ENCODE assay signal across 8 cellular contexts in the genomic region with DNA sequence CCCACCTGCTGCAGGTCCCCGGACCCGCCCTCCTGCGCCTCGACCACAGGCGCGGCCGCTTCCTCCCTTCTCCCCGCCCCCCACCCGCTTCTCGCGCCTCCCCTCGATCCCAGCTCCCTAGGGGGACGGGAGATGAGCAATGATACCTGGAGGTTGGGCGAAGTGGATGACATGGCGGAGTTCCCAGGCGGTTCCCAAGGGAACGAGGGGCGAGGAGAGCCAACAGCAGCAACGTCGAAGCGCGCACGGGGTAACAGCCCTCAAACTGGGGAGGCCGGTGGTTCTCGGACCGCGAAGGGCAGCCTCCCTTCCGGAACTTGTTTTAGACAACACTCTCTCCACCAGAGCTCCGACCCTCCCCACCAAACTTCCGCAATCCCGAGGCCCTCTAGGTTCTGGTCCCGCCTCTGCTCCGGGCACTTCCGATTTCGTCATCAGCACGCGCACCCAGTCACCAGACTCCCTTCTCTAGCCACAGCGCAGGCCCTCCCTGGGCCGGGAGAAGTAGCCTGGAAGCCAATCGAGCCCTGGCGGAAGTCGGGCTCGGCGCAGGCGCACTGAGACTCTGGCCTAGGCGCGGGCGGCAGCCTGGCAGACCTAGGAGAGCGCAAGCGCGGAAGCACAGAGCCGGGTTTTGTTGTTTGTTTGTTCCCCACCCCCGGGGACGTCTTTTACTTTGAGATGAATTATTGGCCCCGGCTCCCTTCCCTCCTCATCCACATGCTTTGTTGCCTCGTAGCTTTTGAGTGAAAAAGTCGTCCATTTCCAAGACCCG. TPM values are rescaled to one million over a fixed set of nuclear protein-coding genes. Genes with fewer than 3 reads are reported as not detected.
DNase-seq lines count a peak whose midpoint lies in the region; ATAC-seq and TF ChIP-seq lines count a peak whose summit lies in the region.

Gene VPS4B (minus strand): TSS at position 390 of the 775 bp plus-strand sequence. CDS start 217 bp downstream, at position 173.

- no peak for TF ChIP-seq EP300 in Ishikawa (IDR thresholded peaks at IDR 0.05; ENCODE audit: borderline replicate concordance)

- intact Hi-C loops in PC-3 (cut with micrococcal nuclease), result loop anchor here (1.0 to 5.0 kb wide), 2 partner anchors 12 to 55 kb away; partner anchors contain the start of gene KDSR

- CTCF ChIA-PET in PC-3 (lab: Charles Lee), result no interaction called here

- DNase-seq in DMS153 (lab: John Stamatoyannopoulos, UW), result peak; percentile 99
- peak; percentile 99 for DNase-seq in PC-3
- DNase-seq in activated T-cell treated with anti-CD3 and anti-CD28 coated beads for 48 hours (ENCODE audit: low read depth), result peak; percentile 99
- DNase-seq in epithelial cell of esophagus (ENCODE audit: low read depth), result peak; percentile 100
- peak; percentile 97 to 99 for DNase-seq in stimulated activated CD8-positive, alpha-beta memory T cell treated with anti-CD3 and anti-CD28 coated beads, Interleukin-4, amount 100 ng/mL, for 1 hour (ENCODE audit: low read depth in 2 of 2, low spot score in 1 of 2)

- H2AFZ ChIP-seq in PC-3 (ENCODE audit: low read length), result peak within 1 kb of the TSS; percentile 91

- BruUV-seq in PC-3 (replicated peaks; lab: Mats Ljungman, UMichigan), result no TSS peak

- peak within 1 kb of the TSS; percentile 95 for H3K4me3 ChIP-seq in PC-3 (ENCODE audit: low read length)
- H3K4me3 ChIP-seq in epithelial cell of esophagus (ENCODE audit: low read length), result peak within 1 kb of the TSS; percentile 98
- H3K4me3 ChIP-seq in mononuclear cell (ENCODE audit: low read length), result peak within 1 kb of the TSS; percentile 99

- no peaks in the 10 kb centered on the region for H3K9me2 ChIP-seq in PC-3 (replicated peaks; ENCODE audit: low read length)

- H3K9me3 ChIP-seq in PC-3 (ENCODE audit: low read length) (no peaks in the 10 kb centered on the region), mononuclear cell (ENCODE audit: low read depth, low read length) (no peaks in the 10 kb centered on the region)

- H4K20me1 ChIP-seq in PC-3 (ENCODE audit: low read length), result peaks cover 7% of the 10 kb centered on the region; the same call in 1 of the 2 replicates

- no peaks in the 10 kb centered on the region for H3K27me3 ChIP-seq in PC-3 (ENCODE audit: low read length)
- no peaks in the 10 kb centered on the region for H3K27me3 ChIP-seq in mononuclear cell (ENCODE audit: insufficient read depth, low read length)

- peak within 1 kb of the TSS; percentile 81 for H3K27ac ChIP-seq in PC-3 (ENCODE audit: low read length)

- H3K79me2 ChIP-seq in PC-3 (ENCODE audit: low read length), result peaks cover 50% of the 10 kb centered on the region

- peaks cover 19% of the 10 kb centered on the region; the same call in 1 of the 2 replicates for H3K36me3 ChIP-seq in PC-3 (ENCODE audit: low read depth, low read length)

- H3K4me2 ChIP-seq in PC-3 (ENCODE audit: low read length), result peak within 1 kb of the TSS; percentile 98

- H3K9ac ChIP-seq in PC-3 (ENCODE audit: low read length), result peak within 1 kb of the TSS; percentile 94

- no peaks in the 10 kb centered on the region for H3F3A ChIP-seq in PC-3 (ENCODE audit: low read length, unreplicated experiment)

- ATAC-seq in GM21576 (IDR thresholded peaks at IDR 0.05; ENCODE audit: unreplicated experiment) (peak; percentile 98), PC-3 (peak; percentile 95)

- TF ChIP-seq CTCF in PC-3 (conservative IDR thresholded peaks at IDR 0.05; ENCODE audit: low read depth, low read length) (no peak), epithelial cell of esophagus (IDR thresholded peaks at IDR 0.05; ENCODE audit: insufficient read depth, low read depth, low read length, missing control alignments) (no peak)

- POLR2A ChIA-PET in PC-3 (lab: Charles Lee; ENCODE audit: unreplicated experiment), result interaction anchor here (0.5 to 1.0 kb wide), 3 partner anchors 11 to 55 kb away, joined by 5 to 21 read pairs (median 9); partner anchors contain the start of gene SERPINB5

- TF ChIP-seq RAD21 in Ishikawa (IDR thresholded peaks at IDR 0.05; ENCODE audit: low read depth), result no peak

- H3K4me1 ChIP-seq in PC-3 (ENCODE audit: insufficient read depth, low read length) (peaks cover 18% of the 10 kb centered on the region), mononuclear cell (ENCODE audit: insufficient read depth, low read length) (peaks cover 31% of the 10 kb centered on the region)

TF ChIP-seq in Ishikawa, 13 proteins besides CTCF, POLR2A, EP300 and RAD21:
- TF ChIP-seq CEBPB (IDR thresholded peaks at IDR 0.05) (peak; percentile 34; the same call in 1 of the 2 replicates), MAX (IDR thresholded peaks at IDR 0.05) (peak; percentile 42), REST (IDR thresholded peaks at IDR 0.05; ENCODE audit: low read depth) (no peak; the same call in 1 of the 2 replicates), TCF12 (IDR thresholded peaks at IDR 0.05; ENCODE audit: low read depth) (peak; percentile 73), TEAD4 (IDR thresholded peaks at IDR 0.05) (0 out of 2 replicates have a peak, but pooled peaks have one; percentile 14), TAF1 (IDR thresholded peaks at IDR 0.05; ENCODE audit: low read depth) (peak; percentile 73), USF1 (IDR thresholded peaks at IDR 0.05) (peak; percentile 67; the same call in 1 of the 2 replicates), ZBTB7A (IDR thresholded peaks at IDR 0.05; ENCODE audit: low read depth) (peak; percentile 51; the same call in 1 of the 2 replicates), NFIC (IDR thresholded peaks at IDR 0.05) (0 out of 2 replicates have a peak, but pooled peaks have one; percentile 29), CREB1 (IDR thresholded peaks at IDR 0.05; ENCODE audit: low read depth) (peak; percentile 98), EGR1 (IDR thresholded peaks at IDR 0.05) (peak; percentile 30; the same call in 1 of the 2 replicates), YY1 (IDR thresholded peaks at IDR 0.05; ENCODE audit: low read depth) (0 out of 2 replicates have a peak, but pooled peaks have one; percentile 52), FOXM1 (IDR thresholded peaks at IDR 0.05; ENCODE audit: borderline replicate concordance, low read depth) (peak; percentile 46; the same call in 1 of the 2 replicates)

RNA-seq across cellular contexts. Expression of gene VPS4B, which starts in this region (rescaled TPM):
- total RNA-seq in PC-3 (2014; rRNA removed) (44.7 and 50.3 TPM in 2 replicates), mononuclear cell (40.8 TPM)

Comparison
In these comparisons a context has a peak if more than half of its experiments do, and no peak if none do; other contexts are left out.
1. Peak in every context shown above with its lines: DNase-seq, ATAC-seq, H3K4me3 ChIP-seq and H3K27ac ChIP-seq.